1 cellular context compared by ENCODE assay signal in genomic region chr21:43815991-43816390, GRCh38.
TF ChIP-seq lines count a peak whose summit lies in the region.

No MANE protein-coding gene starts in this region.

TF ChIP-seq in K562, 482 proteins besides CTCF, POLR2A, EP300 and RAD21:
- TF ChIP-seq ZC3H4 (CRISPR knock-in tag; IDR thresholded peaks at IDR 0.05; ENCODE audit: borderline replicate concordance): peak; percentile 65; the same call in 1 of the 2 replicates
- TF ChIP-seq PATZ1 (CRISPR knock-in tag; IDR thresholded peaks at IDR 0.05; ENCODE audit: borderline replicate concordance): no peak
- no peak for TF ChIP-seq E2F1 (CRISPR knock-in tag; IDR thresholded peaks at IDR 0.05)
- no peak for TF ChIP-seq ZBTB1 (CRISPR knock-in tag; IDR thresholded peaks at IDR 0.05; ENCODE audit: borderline replicate concordance, low read depth)
- no peak for TF ChIP-seq HIVEP1 (CRISPR knock-in tag; IDR thresholded peaks at IDR 0.05)
- no peak for TF ChIP-seq SNIP1 (IDR thresholded peaks at IDR 0.05; ENCODE audit: low read depth)
- no peak for TF ChIP-seq SREBF1 (IDR thresholded peaks at IDR 0.05; ENCODE audit: borderline replicate concordance, low read depth, low read length)
- TF ChIP-seq EZH2 (IDR thresholded peaks at IDR 0.05; ENCODE audit: borderline replicate concordance, low read depth, low read length): no peak
- TF ChIP-seq NFIC (IDR thresholded peaks at IDR 0.05): no peak
- TF ChIP-seq TOE1 (IDR thresholded peaks at IDR 0.05; ENCODE audit: borderline replicate concordance): no peak
- no peak for TF ChIP-seq TOE1 (CRISPR knock-in tag; IDR thresholded peaks at IDR 0.05; ENCODE audit: borderline replicate concordance, low read depth)
- TF ChIP-seq POLR2G (IDR thresholded peaks at IDR 0.05; ENCODE audit: low read depth, low read length): peak; percentile 51
- TF ChIP-seq CBX3 (IDR thresholded peaks at IDR 0.05; ENCODE audit: borderline replicate concordance in 1 of 2, low read length in 2 of 2): no peak
- TF ChIP-seq HNRNPL (IDR thresholded peaks at IDR 0.05; ENCODE audit: low read depth, low read length): no peak
- peak; percentile 29; the same call in 1 of the 2 replicates for TF ChIP-seq RBFOX2 (IDR thresholded peaks at IDR 0.05; ENCODE audit: low read depth, low read length)
- TF ChIP-seq ZNF589 (CRISPR knock-in tag; IDR thresholded peaks at IDR 0.05; ENCODE audit: low read depth): no peak
TF ChIP-seq in K562: peak in this region for 3.
